1 cellular context compared by ENCODE assay signal in the genomic region with DNA sequence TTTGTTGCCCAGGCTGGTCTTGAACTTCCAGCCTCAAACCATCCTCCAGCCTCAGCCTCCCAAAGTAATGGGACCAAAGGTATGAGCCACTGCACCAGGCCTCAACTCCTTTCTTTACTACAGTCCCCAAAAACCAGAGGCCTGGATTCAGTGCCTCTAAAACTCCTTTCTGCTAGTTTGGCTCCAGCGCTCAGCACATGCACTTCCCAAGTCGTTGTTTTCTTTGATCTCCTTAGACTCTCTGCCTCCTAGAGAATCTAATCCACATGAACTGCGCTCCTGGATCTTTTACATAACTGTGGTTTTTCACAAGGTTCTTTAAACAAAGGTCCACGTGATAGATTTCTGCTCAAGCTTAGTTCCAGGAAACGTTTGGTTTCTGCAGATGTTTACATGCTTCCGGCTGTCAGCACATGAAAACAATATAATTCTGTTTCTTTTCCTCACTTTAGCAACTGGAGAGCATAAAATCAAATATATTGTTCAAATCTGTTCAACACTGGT.
TF ChIP-seq lines count a peak whose summit lies in the region.

No MANE protein-coding gene starts in this region.

TF ChIP-seq in SK-N-SH, 30 proteins besides CTCF, POLR2A, EP300 and RAD21 (continued from another document):
- TF ChIP-seq TEAD4 (IDR thresholded peaks at IDR 0.05; ENCODE audit: borderline replicate concordance, insufficient read depth) (no peak), MXI1 (IDR thresholded peaks at IDR 0.05; ENCODE audit: low read depth, low read length) (no peak), TCF12 (IDR thresholded peaks at IDR 0.05) (no peak)
- TF ChIP-seq, protein P1, sequence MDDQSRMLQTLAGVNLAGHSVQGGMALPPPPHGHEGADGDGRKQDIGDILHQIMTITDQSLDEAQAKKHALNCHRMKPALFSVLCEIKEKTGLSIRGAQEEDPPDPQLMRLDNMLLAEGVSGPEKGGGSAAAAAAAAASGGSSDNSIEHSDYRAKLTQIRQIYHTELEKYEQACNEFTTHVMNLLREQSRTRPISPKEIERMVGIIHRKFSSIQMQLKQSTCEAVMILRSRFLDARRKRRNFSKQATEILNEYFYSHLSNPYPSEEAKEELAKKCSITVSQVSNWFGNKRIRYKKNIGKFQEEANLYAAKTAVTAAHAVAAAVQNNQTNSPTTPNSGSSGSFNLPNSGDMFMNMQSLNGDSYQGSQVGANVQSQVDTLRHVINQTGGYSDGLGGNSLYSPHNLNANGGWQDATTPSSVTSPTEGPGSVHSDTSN (IDR thresholded peaks at IDR 0.05) = no peak
- TF ChIP-seq, protein P2, sequence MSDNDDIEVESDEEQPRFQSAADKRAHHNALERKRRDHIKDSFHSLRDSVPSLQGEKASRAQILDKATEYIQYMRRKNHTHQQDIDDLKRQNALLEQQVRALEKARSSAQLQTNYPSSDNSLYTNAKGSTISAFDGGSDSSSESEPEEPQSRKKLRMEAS (IDR thresholded peaks at IDR 0.05; ENCODE audit: low read depth) = no peak
